19 cellular contexts compared by ENCODE assay signal in the genomic region with DNA sequence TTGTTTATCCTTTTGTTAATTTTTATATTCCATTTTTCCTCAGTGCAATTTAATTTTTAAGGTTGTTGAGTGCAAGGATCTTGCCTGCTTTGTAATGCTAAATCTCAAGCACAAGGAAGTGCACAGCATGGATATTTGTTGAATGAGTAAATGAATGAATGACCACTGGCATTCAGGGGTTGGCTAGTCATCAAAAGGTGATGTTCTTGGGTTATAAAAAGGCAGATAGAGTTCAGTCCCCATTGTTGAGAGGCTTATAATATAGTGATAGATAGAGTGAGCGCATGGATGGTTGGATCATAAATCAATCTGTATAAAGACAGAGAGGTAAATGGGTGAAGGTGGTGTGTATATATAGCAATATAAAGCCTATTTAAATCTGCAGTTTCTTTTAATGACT.
A peak's percentile ranks its signal among the peaks of the same experiment; 100 is the strongest.
DNase-seq lines count a peak whose midpoint lies in the region; ATAC-seq and TF ChIP-seq lines count a peak whose summit lies in the region.
"Had no signal": no experiment of that assay in that cellular context is flagged by ENCODE, and none has a peak within 500 bp of the region (broad histone marks: within the 10 kb centered on the region; RNA-seq: fewer than 3 reads in every experiment).

No MANE protein-coding gene starts in this region.

- peak overlapping the region; percentile 5 for H2AFZ ChIP-seq in HCT116 (ENCODE audit: low read depth, low read length, poor library complexity, severe bottlenecking)
- H2AFZ ChIP-seq in smooth muscle cell (ENCODE audit: low read depth): peak overlapping the region; percentile 13
- H2AFZ ChIP-seq: PC-9 had no signal

- RAD21 ChIA-PET in HCT116 (lab: Charles Lee; ENCODE audit: low non-redundant PET in 1 of 2, low total read pairs in 2 of 2, uncharacterized antibody in 2 of 2, unreplicated experiment in 2 of 2): no interaction called here

- TF ChIP-seq CTCF in HCT116 (IDR thresholded peaks at IDR 0.05 in 2 of 3, conservative IDR thresholded peaks at IDR 0.05 in 1 of 3; ENCODE audit: borderline replicate concordance in 1 of 3, insufficient read depth in 1 of 3, low read depth in 2 of 3, low read length in 2 of 3) (no peak), fibroblast of pulmonary artery (IDR thresholded peaks at IDR 0.05; ENCODE audit: low read length, missing control alignments) (no peak), smooth muscle cell (IDR thresholded peaks at IDR 0.05; ENCODE audit: borderline replicate concordance, insufficient read depth, poor library complexity, severe bottlenecking) (no peak)

- no peaks in the 10 kb centered on the region for H3K79me2 ChIP-seq in HCT116 (ENCODE audit: insufficient read depth, low read length)
- no peaks in the 10 kb centered on the region for H3K79me2 ChIP-seq in smooth muscle cell (ENCODE audit: low read depth)

- H3K36me3 ChIP-seq in HCT116 (ENCODE audit: control insufficient read depth in 1 of 2, insufficient read depth in 2 of 2, low read length in 2 of 2) (no peaks in the 10 kb centered on the region), smooth muscle cell (ENCODE audit: low read depth) (no peaks in the 10 kb centered on the region)
- H3K36me3 ChIP-seq: BE2C, left lung, ovary had no signal

- POLR2A ChIA-PET in HCT116 (lab: Charles Lee): no interaction called here

- TF ChIP-seq RAD21 in HCT116 (IDR thresholded peaks at IDR 0.05; ENCODE audit: low read depth): no peak

- WGBS in smooth muscle cell (ENCODE audit: low lambda C conversion rate): 97% methylated on average over 1 of the region's 1 CpG

- H4K20me1 ChIP-seq in HCT116 (ENCODE audit: insufficient read depth) (no peaks in the 10 kb centered on the region), smooth muscle cell (ENCODE audit: low read depth) (no peaks in the 10 kb centered on the region)

- H3F3A ChIP-seq in smooth muscle cell (ENCODE audit: low read depth): peaks cover 6% of the 10 kb centered on the region

- CTCF ChIA-PET in HCT116 (lab: Charles Lee): no interaction called here

- H3K9me3 ChIP-seq in HCT116 (ENCODE audit: control insufficient read depth in 1 of 2, insufficient read depth in 1 of 2, low read depth in 1 of 2, low read length in 2 of 2) (no peaks in the 10 kb centered on the region), smooth muscle cell (replicated peaks; ENCODE audit: low read depth) (no peaks in the 10 kb centered on the region)
- H3K9me3 ChIP-seq: BE2C, ovary had no signal

- H3K4me2 ChIP-seq in HCT116 (ENCODE audit: low read length) (peak overlapping the region; percentile 18), smooth muscle cell (no peak overlapping the region)
- H3K4me2 ChIP-seq: PC-9 had no signal

- no peak overlapping the region for H3K27ac ChIP-seq in HCT116 (ENCODE audit: low read depth, low read length)
- H3K27ac ChIP-seq in smooth muscle cell (ENCODE audit: low read depth): no peak overlapping the region
- H3K27ac ChIP-seq: HL-60, left lung, ovary, PC-9, VCaP had no signal

- H3K9ac ChIP-seq in HCT116 (ENCODE audit: low read length) (no peak overlapping the region), smooth muscle cell (ENCODE audit: low read depth) (no peak overlapping the region)

- no peak overlapping the region for H3K4me3 ChIP-seq in HCT116 (replicated peaks in 1 of 2; ENCODE audit: low read depth in 1 of 2, low read length in 2 of 2)
- no peak overlapping the region for H3K4me3 ChIP-seq in fibroblast of pulmonary artery (replicated peaks; ENCODE audit: low read depth, low read length)
- H3K4me3 ChIP-seq in smooth muscle cell: no peak overlapping the region
- H3K4me3 ChIP-seq: left lung, ovary, PC-9, skin epidermis had no signal

- intact Hi-C loops in HCT116 (cut with micrococcal nuclease): no loop called here

- no peaks in the 10 kb centered on the region for H3K27me3 ChIP-seq in HCT116 (ENCODE audit: insufficient read depth, low read length)
- H3K27me3 ChIP-seq in smooth muscle cell (ENCODE audit: low read depth): no peaks in the 10 kb centered on the region
- H3K27me3 ChIP-seq: BE2C, left lung, ovary had no signal

- H3K4me1 ChIP-seq in HCT116 (ENCODE audit: control insufficient read depth in 1 of 2, insufficient read depth in 2 of 2, low read length in 2 of 2) (peaks cover 0 to 16% of the 10 kb centered on the region in 2 experiments; a peak in 2 of 4 replicates), smooth muscle cell (ENCODE audit: low read depth) (peaks cover 6% of the 10 kb centered on the region)
- H3K4me1 ChIP-seq: BE2C had no signal

- peak; percentile 6 for DNase-seq in HCT116 (ENCODE audit: low read depth, low spot score)
- peak; percentile 54 for DNase-seq in amniotic epithelial cell (ENCODE audit: low read depth)
- DNase-seq in fibroblast of pulmonary artery (ENCODE audit: low read depth): peak; percentile 33
- DNase-seq in smooth muscle cell (lab: John Stamatoyannopoulos, UW; ENCODE audit: unreplicated experiment): no peak
- no peak for DNase-seq in NCI-H2196 treated with DMSO at 0.1 percent for 48 hours (lab: John Stamatoyannopoulos, UW; ENCODE audit: unreplicated experiment)
- DNase-seq in NCI-H2029 treated with DMSO at 0.1 percent for 48 hours (lab: John Stamatoyannopoulos, UW): no peak
- DNase-seq: activated CD4-positive, alpha-beta T cell treated with anti-CD3 and anti-CD28 coated beads, Interleukin-2, amount 50 U/mL, for 48 hours; activated naive CD4-positive, alpha-beta T cell treated with anti-CD3 and anti-CD28 coated beads, Interleukin-2, amount 10 ng/mL, durations not matched to agents 7 days and 5 days; BE2C; foreskin melanocyte; left lung; NCI-H1105; NCI-H774; ovary; PC-9 had no signal

- ATAC-seq in HCT116: no peak
- no peak for ATAC-seq in HG02610 (IDR thresholded peaks at IDR 0.05; ENCODE audit: unreplicated experiment)
- ATAC-seq: left lung had no signal

- no TSS peak for BruUV-seq in HCT116 (replicated peaks; lab: Mats Ljungman, UMichigan)

- TF ChIP-seq POLR2A in HCT116 (IDR thresholded peaks at IDR 0.05; ENCODE audit: borderline replicate concordance, extremely low read depth, insufficient read depth, insufficient read length): no peak

- no peaks in the 10 kb centered on the region for H3K9me2 ChIP-seq in HCT116 (ENCODE audit: insufficient read depth)

TF ChIP-seq in HCT116, 20 proteins besides CTCF, POLR2A, EP300 and RAD21 (continues in another document):
- TF ChIP-seq TCF7L2 (IDR thresholded peaks at IDR 0.05; ENCODE audit: borderline replicate concordance, extremely low read depth, insufficient read depth, insufficient read length) (no peak), SRF (IDR thresholded peaks at IDR 0.05; ENCODE audit: low read depth) (0 out of 2 replicates have a peak, but pooled peaks have one; percentile 22), EZH2 (IDR thresholded peaks at IDR 0.05) (no peak), ELF1 (IDR thresholded peaks at IDR 0.05; ENCODE audit: borderline replicate concordance, low read depth) (no peak), YY1 (IDR thresholded peaks at IDR 0.05; ENCODE audit: extremely low read depth, insufficient replicate concordance, low read depth, low read length) (no peak), EZH2phosphoT487 (IDR thresholded peaks at IDR 0.05; ENCODE audit: borderline replicate concordance) (no peak), JUND (IDR thresholded peaks at IDR 0.05) (peak; percentile 37), SP1 (IDR thresholded peaks at IDR 0.05; ENCODE audit: low read depth) (peak; percentile 12; the same call in 1 of the 2 replicates)
- TF ChIP-seq, protein P1, sequence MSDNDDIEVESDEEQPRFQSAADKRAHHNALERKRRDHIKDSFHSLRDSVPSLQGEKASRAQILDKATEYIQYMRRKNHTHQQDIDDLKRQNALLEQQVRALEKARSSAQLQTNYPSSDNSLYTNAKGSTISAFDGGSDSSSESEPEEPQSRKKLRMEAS (IDR thresholded peaks at IDR 0.05): no peak
- TF ChIP-seq, protein P2, sequence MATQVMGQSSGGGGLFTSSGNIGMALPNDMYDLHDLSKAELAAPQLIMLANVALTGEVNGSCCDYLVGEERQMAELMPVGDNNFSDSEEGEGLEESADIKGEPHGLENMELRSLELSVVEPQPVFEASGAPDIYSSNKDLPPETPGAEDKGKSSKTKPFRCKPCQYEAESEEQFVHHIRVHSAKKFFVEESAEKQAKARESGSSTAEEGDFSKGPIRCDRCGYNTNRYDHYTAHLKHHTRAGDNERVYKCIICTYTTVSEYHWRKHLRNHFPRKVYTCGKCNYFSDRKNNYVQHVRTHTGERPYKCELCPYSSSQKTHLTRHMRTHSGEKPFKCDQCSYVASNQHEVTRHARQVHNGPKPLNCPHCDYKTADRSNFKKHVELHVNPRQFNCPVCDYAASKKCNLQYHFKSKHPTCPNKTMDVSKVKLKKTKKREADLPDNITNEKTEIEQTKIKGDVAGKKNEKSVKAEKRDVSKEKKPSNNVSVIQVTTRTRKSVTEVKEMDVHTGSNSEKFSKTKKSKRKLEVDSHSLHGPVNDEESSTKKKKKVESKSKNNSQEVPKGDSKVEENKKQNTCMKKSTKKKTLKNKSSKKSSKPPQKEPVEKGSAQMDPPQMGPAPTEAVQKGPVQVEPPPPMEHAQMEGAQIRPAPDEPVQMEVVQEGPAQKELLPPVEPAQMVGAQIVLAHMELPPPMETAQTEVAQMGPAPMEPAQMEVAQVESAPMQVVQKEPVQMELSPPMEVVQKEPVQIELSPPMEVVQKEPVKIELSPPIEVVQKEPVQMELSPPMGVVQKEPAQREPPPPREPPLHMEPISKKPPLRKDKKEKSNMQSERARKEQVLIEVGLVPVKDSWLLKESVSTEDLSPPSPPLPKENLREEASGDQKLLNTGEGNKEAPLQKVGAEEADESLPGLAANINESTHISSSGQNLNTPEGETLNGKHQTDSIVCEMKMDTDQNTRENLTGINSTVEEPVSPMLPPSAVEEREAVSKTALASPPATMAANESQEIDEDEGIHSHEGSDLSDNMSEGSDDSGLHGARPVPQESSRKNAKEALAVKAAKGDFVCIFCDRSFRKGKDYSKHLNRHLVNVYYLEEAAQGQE (IDR thresholded peaks at IDR 0.05; ENCODE audit: low read depth): no peak
- TF ChIP-seq, protein P3, sequence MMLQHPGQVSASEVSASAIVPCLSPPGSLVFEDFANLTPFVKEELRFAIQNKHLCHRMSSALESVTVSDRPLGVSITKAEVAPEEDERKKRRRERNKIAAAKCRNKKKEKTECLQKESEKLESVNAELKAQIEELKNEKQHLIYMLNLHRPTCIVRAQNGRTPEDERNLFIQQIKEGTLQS (IDR thresholded peaks at IDR 0.05): no peak

Comparison
In these comparisons a context has a peak if more than half of its experiments do, and no peak if none do; other contexts are left out.
1. DNase-seq: peak in HCT116 (single experiment), amniotic epithelial cell (single experiment) and fibroblast of pulmonary artery (single experiment); none in smooth muscle cell (single experiment), NCI-H2196 treated with DMSO at 0.1 percent for 48 hours (single experiment) and NCI-H2029 treated with DMSO at 0.1 percent for 48 hours (single experiment).